In the genomic region with DNA sequence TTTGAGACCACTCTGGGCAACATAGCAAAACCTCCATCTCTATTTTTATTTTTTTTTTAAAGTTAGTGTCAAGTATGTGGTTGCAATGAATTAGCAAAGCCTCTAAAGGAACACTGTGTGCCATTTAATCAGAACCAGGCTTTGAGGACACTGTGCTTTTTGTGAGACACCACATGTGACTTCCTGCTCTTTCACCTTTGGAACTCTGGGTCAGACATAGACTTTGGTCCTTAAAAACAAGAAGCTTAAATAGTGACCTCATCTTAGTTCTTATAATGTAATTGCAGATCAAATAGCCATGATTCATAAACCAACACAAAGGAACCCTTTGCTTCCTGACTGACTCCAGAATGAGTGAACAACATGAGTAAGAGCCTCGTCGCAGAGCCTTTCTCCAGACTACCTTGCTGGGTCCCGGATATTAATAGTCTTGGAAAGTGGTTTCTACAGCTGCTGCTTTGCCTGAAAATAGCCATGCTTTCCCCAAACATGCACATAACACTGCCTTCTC, we compare ENCODE assay signal across 8 cellular contexts.
A peak's percentile ranks its signal among the peaks of the same experiment; 100 is the strongest.
DNase-seq lines count a peak whose midpoint lies in the region; ATAC-seq and TF ChIP-seq lines count a peak whose summit lies in the region.
"Not testable (repeated sequence)": the region's sequence is repeated elsewhere in the genome, so short reads cannot be mapped to it uniquely, and the experiment has no call there.

No MANE protein-coding gene starts in this region.

- CTCF ChIA-PET in mammary epithelial cell (lab: Charles Lee; ENCODE audit: low non-redundant PET): not testable (repeated sequence)

- H3K36me3 ChIP-seq in mammary epithelial cell (ENCODE audit: insufficient read depth, low read length): peaks cover 14% of the 10 kb centered on the region
- not testable (repeated sequence) for H3K36me3 ChIP-seq in right lobe of liver; aorta (ENCODE audit: control insufficient read depth in 1 of 2, insufficient read depth in 2 of 2, low read length in 1 of 2)

- DNase-seq in Daoy (ENCODE audit: low read depth) (peak; percentile 95), LHCN-M2 (ENCODE audit: low read depth) (peak; percentile 98), T1000 (lab: John Stamatoyannopoulos, UW) (peak; percentile 46), mammary epithelial cell (peak; percentile 97), fibroblast of pulmonary artery (ENCODE audit: low read depth) (peak; percentile 91), renal cortical epithelial cell (ENCODE audit: low read depth) (peak; percentile 99)
- not testable (repeated sequence) for DNase-seq in right lobe of liver, aorta

- H3K4me3 ChIP-seq in mammary epithelial cell (replicated peaks in 1 of 3; ENCODE audit: insufficient read depth in 1 of 3, low read depth in 2 of 3, low read length in 3 of 3); fibroblast of pulmonary artery (replicated peaks; ENCODE audit: low read depth, low read length); right lobe of liver; aorta (ENCODE audit: low read length in 2 of 2): not testable (repeated sequence)

- peak overlapping the region; percentile 94 for H3K27ac ChIP-seq in mammary epithelial cell (ENCODE audit: insufficient read depth, low read depth, low read length)
- H3K27ac ChIP-seq in right lobe of liver: peak overlapping the region; percentile 72 to 78 (median 76)
- peak overlapping the region; percentile 67 to 78 for H3K27ac ChIP-seq in aorta (ENCODE audit: low read depth in 1 of 2, low read length in 2 of 2)

- not testable (repeated sequence) for H4K20me1 ChIP-seq in mammary epithelial cell (ENCODE audit: insufficient read depth, low read length)

- H3K9ac ChIP-seq in mammary epithelial cell (ENCODE audit: insufficient read depth, low read length): peak overlapping the region; percentile 16

- not testable (repeated sequence) for TF ChIP-seq POLR2A in right lobe of liver (IDR thresholded peaks at IDR 0.05)

- TF ChIP-seq CTCF in mammary epithelial cell (conservative IDR thresholded peaks at IDR 0.05 in 1 of 2, IDR thresholded peaks at IDR 0.05 in 1 of 2; ENCODE audit: extremely low read depth in 1 of 2, insufficient read depth in 1 of 2, low read depth in 1 of 2, low read length in 2 of 2); fibroblast of pulmonary artery (IDR thresholded peaks at IDR 0.05; ENCODE audit: low read length, missing control alignments); right lobe of liver (IDR thresholded peaks at IDR 0.05): not testable (repeated sequence)

- H3K9me3 ChIP-seq in mammary epithelial cell (replicated peaks; ENCODE audit: insufficient read depth, low read length); right lobe of liver; aorta (ENCODE audit: control insufficient read depth, low read length): not testable (repeated sequence)

- not testable (repeated sequence) for ATAC-seq in right lobe of liver; aorta (ENCODE audit: low FRiP score)

- H2AFZ ChIP-seq in mammary epithelial cell (ENCODE audit: low read depth, low read length): not testable (repeated sequence)

- H3K4me1 ChIP-seq in mammary epithelial cell (ENCODE audit: insufficient read depth, low read length): peaks cover 34% of the 10 kb centered on the region
- peaks cover 0 to 14% (median 4%) of the 10 kb centered on the region in 4 donors for H3K4me1 ChIP-seq in right lobe of liver
- not testable (repeated sequence) for H3K4me1 ChIP-seq in aorta (ENCODE audit: control insufficient read depth in 1 of 2, insufficient read depth in 2 of 2, low read length in 2 of 2)

- not testable (repeated sequence) for H3K79me2 ChIP-seq in mammary epithelial cell (ENCODE audit: insufficient read depth, low read length)

- dilution Hi-C loops in mammary epithelial cell (cut with HindIII; ENCODE audit: low sequenced_read_pairs): not testable (repeated sequence)

- H3K27me3 ChIP-seq in mammary epithelial cell (ENCODE audit: insufficient read depth, low read length); right lobe of liver; aorta (ENCODE audit: control insufficient read depth in 1 of 2, insufficient read depth in 2 of 2, low read length in 1 of 2): not testable (repeated sequence)

- in situ Hi-C loops in mammary epithelial cell (cut with MboI; ENCODE audit: low sequenced_read_pairs in 2 of 2): not testable (repeated sequence)

- not testable (repeated sequence) for BruUV-seq in mammary epithelial cell (replicated peaks; lab: Mats Ljungman, UMichigan)

- 0% methylated on average over 3 of the region's 3 CpGs for WGBS in mammary epithelial cell (ENCODE audit: low coverage, missing lambda C conversion rate)
- 7% methylated on average over 3 of the region's 3 CpGs for WGBS in right lobe of liver (ENCODE audit: insufficient coverage, low coverage, low lambda C conversion rate, missing lambda C conversion rate)
- WGBS in aorta, 2 donors: 5 to 6% methylated on average over 3 of the region's 3 CpGs

- intact Hi-C loops in mammary epithelial cell (cut with micrococcal nuclease): loop anchor here (1.0 to 2.0 kb wide), 2 partner anchors 24 to 205 kb away; no protein-coding TSS in a partner anchor
- intact Hi-C loops in right lobe of liver (cut with DNase I); aorta (cut with DNase I): not testable (repeated sequence)

- peak overlapping the region; percentile 50 for H3K4me2 ChIP-seq in mammary epithelial cell (ENCODE audit: insufficient read depth, low read depth, low read length)
